In genomic region chr15:28881170-28881569, GRCh38 we compare ENCODE assay signal across 2 cellular contexts.
TF ChIP-seq lines count a peak whose summit lies in the region.

No MANE protein-coding gene starts in this region.

TF ChIP-seq in HCT116, 20 proteins besides CTCF, POLR2A, EP300 and RAD21:
- TF ChIP-seq SP1 (IDR thresholded peaks at IDR 0.05; ENCODE audit: low read depth) (no peak), SRF (IDR thresholded peaks at IDR 0.05; ENCODE audit: low read depth) (no peak), JUND (IDR thresholded peaks at IDR 0.05) (no peak), ZBTB33 (IDR thresholded peaks at IDR 0.05; ENCODE audit: extremely low read depth, insufficient replicate concordance, low read length) (no peak), FOSL1 (IDR thresholded peaks at IDR 0.05; ENCODE audit: low read depth) (no peak), REST (IDR thresholded peaks at IDR 0.05; ENCODE audit: low read depth) (no peak), ELF1 (IDR thresholded peaks at IDR 0.05; ENCODE audit: borderline replicate concordance, low read depth) (no peak), MAX (IDR thresholded peaks at IDR 0.05) (no peak), ZNF274 (IDR thresholded peaks at IDR 0.05; ENCODE audit: low read depth, low read length) (no peak), ZFX (IDR thresholded peaks at IDR 0.05) (no peak), TCF7L2 (IDR thresholded peaks at IDR 0.05; ENCODE audit: borderline replicate concordance, extremely low read depth, insufficient read depth, insufficient read length) (no peak), ATF3 (IDR thresholded peaks at IDR 0.05) (no peak), CBX3 (IDR thresholded peaks at IDR 0.05; ENCODE audit: low read depth) (no peak), POLR2AphosphoS5 (IDR thresholded peaks at IDR 0.05; ENCODE audit: low read depth, low read length) (no peak), CEBPB (IDR thresholded peaks at IDR 0.05; ENCODE audit: low read depth) (no peak)

TF ChIP-seq in K562, 482 proteins besides CTCF, POLR2A, EP300 and RAD21:
- no peak for TF ChIP-seq ASH1L (IDR thresholded peaks at IDR 0.05; ENCODE audit: borderline replicate concordance, low read depth, partially characterized antibody)
- no peak for TF ChIP-seq BRD4 (IDR thresholded peaks at IDR 0.05)
- no peak for TF ChIP-seq PRDM10 (IDR thresholded peaks at IDR 0.05; ENCODE audit: partially characterized antibody)
TF ChIP-seq in K562: peak in this region for 0.
